In the genomic region with DNA sequence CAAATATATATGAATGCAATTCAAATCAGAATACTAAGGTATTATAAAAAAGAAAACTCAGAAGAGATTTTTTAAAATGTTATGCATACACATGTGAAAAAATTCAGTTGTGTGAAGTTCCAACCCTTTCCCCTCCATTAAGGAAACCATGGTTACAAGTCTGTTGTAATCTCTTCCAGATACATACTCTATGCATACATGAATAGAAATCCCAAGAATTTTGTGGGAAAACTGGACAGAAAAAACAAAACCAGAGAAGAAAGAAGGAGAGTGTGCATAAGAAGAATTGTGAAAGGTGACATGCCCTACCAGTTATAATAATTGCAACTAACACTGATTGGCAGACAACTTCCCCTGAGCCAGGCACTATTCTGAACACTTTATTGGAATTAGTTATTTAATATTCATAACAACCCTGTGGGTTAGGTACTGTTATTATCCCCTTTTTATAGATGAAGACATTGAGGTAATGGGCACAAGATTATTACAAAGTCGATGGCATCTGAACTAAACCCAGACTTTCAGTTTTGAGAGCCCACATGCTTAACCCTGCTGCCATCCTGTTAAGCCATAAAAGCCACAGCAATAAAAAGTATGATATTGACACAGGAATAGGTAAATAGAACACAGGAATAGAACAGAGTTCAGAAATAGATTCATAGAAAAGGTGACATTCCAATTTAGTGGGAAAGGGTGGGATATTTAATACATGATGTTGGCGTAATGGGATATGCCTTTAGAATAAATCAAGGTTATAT, we compare ENCODE assay signal across 14 cellular contexts.
"Had no signal": no experiment of that assay in that cellular context is flagged by ENCODE, and none has a peak within 500 bp of the region (broad histone marks: within the 10 kb centered on the region; RNA-seq: fewer than 3 reads in every experiment).

No MANE protein-coding gene starts in this region.

- H3K4me3 ChIP-seq: lung, suprapubic skin had no signal

- DNase-seq: activated CD4-positive, alpha-beta T cell treated with anti-CD3 and anti-CD28 coated beads, Interleukin-2, amount 50 U/mL, for 4 hours; activated naive CD4-positive, alpha-beta T cell; activated naive CD8-positive, alpha-beta T cell treated with anti-CD3 and anti-CD28 coated beads for 36 hours; caudate nucleus; foreskin melanocyte; glutamatergic neuron; hypothalamus; nephron progenitor cell; occipital lobe; stimulated activated CD4-positive, alpha-beta T cell treated with anti-CD3 and anti-CD28 coated beads, Interleukin-4, amount 100 ng/mL, for 1 hour; stimulated activated naive CD8-positive, alpha-beta T cell treated with anti-CD3 and anti-CD28 coated beads, Interleukin-15, amount 100 ng/mL, for 72 hours; WERI-Rb-1 had no signal

- H3K27ac ChIP-seq: suprapubic skin, WERI-Rb-1 had no signal

- H3K9me3 ChIP-seq: suprapubic skin had no signal

- H3K27me3 ChIP-seq: suprapubic skin had no signal

- H3K36me3 ChIP-seq: suprapubic skin, WERI-Rb-1 had no signal
